8 cellular contexts compared by ENCODE assay signal in the genomic region with DNA sequence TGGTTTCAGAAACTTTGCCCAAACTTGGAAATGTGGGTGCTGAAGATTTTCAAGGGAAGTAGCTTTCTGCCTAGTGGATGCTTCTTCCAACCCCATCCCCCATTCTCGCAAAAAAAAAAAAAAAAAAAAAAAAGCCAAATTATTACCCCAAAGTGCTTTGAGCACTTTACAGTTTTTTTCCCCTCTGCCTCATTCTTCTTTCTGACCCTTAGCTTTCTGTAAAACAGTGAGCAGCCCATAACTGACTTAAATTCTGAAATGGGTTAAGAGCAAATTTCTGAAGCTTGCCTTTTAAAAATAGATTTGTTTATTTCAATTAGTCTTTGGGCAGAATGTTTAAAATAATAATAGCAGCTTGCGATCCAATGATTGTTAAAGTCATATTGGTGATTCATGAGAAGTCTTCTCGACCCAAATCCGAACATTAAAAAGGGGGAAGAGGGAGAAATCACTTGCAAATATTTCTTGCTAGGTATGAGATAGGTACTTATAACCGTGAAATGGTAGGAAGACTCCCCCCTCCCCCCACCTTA. TPM values are rescaled to one million over a fixed set of nuclear protein-coding genes. Genes with fewer than 3 reads are reported as not detected.
DNase-seq lines count a peak whose midpoint lies in the region; TF ChIP-seq lines count a peak whose summit lies in the region.

No MANE protein-coding gene starts in this region.

- H3K4me1 Mint-ChIP-seq in activated T-helper 1 cell treated with anti-CD3 and anti-CD28 coated beads, Interleukin-12 subunit alpha, Interleukin-12 subunit beta, Interleukin-2, Interleukin-4 antibody, amounts not matched to agents 30 ng/mL and 10 ng/mL and 1 ng/mL, durations not matched to agents 14 hours and 24 hours and 36 hours (ENCODE audit: low read depth) = peaks cover 46% of the 10 kb centered on the region

- H3K4me3 Mint-ChIP-seq in activated T-helper 1 cell treated with anti-CD3 and anti-CD28 coated beads, Interleukin-12 subunit alpha, Interleukin-12 subunit beta, Interleukin-2, Interleukin-4 antibody, amounts not matched to agents 30 ng/mL and 10 ng/mL and 1 ng/mL, durations not matched to agents 14 hours and 24 hours and 36 hours = peak overlapping the region; percentile 89

- no peak for TF ChIP-seq CTCF in stomach (IDR thresholded peaks at IDR 0.05)

- H3K27ac ChIP-seq in stomach = peak overlapping the region; percentile 42 to 87 (median 82)

- H3K4me1 ChIP-seq in stomach = peaks cover 14 to 42% (median 40%) of the 10 kb centered on the region in 4 donors

- H3K4me3 ChIP-seq in iPS-18c (ENCODE audit: insufficient read depth, low read depth, low read length) (peak overlapping the region; percentile 65), stomach (peak overlapping the region; percentile 66 to 91 (median 84))

- intact Hi-C loops in activated T-helper 1 cell treated with anti-CD3 and anti-CD28 coated beads, Interleukin-12 subunit alpha, Interleukin-12 subunit beta, Interleukin-2, Interleukin-4 antibody, amounts not matched to agents 30 ng/mL and 10 ng/mL and 1 ng/mL, durations not matched to agents 14 hours and 24 hours and 36 hours (cut with micrococcal nuclease) = loop anchor here (5.0 to 10.0 kb wide), 4 partner anchors 296 to 1743 kb away; partner anchors contain the start of genes ARL15 and MCIDAS
- intact Hi-C loops in stomach (cut with DNase I; ENCODE audit: low total_unique reads) = loop anchor here (5.0 kb wide), 1 partner anchor 746 kb away; no protein-coding TSS in a partner anchor

- no peak for TF ChIP-seq POLR2A in stomach (IDR thresholded peaks at IDR 0.05)

- peaks cover 65% of the 10 kb centered on the region for H3K27me3 Mint-ChIP-seq in activated T-helper 1 cell treated with anti-CD3 and anti-CD28 coated beads, Interleukin-12 subunit alpha, Interleukin-12 subunit beta, Interleukin-2, Interleukin-4 antibody, amounts not matched to agents 30 ng/mL and 10 ng/mL and 1 ng/mL, durations not matched to agents 14 hours and 24 hours and 36 hours (ENCODE audit: insufficient read depth)

- 4 to 12% (median 9%) methylated on average over 5 of the region's 5 CpGs for WGBS in stomach, 5 donors

- H3K27me3 ChIP-seq in stomach = peaks cover 0 to 26% (median 0%) of the 10 kb centered on the region in 3 donors

- peaks cover 2% of the 10 kb centered on the region for H3K9me3 ChIP-seq in iPS-18c (ENCODE audit: control insufficient read depth, insufficient read depth, low read length)
- no peaks in the 10 kb centered on the region for H3K9me3 ChIP-seq in stomach

- H3K27ac Mint-ChIP-seq in activated T-helper 1 cell treated with anti-CD3 and anti-CD28 coated beads, Interleukin-12 subunit alpha, Interleukin-12 subunit beta, Interleukin-2, Interleukin-4 antibody, amounts not matched to agents 30 ng/mL and 10 ng/mL and 1 ng/mL, durations not matched to agents 14 hours and 24 hours and 36 hours = no peak overlapping the region

- H3K36me3 ChIP-seq in stomach = peaks cover 0 to 5% (median 2%) of the 10 kb centered on the region in 4 donors

- H3K9me3 Mint-ChIP-seq in activated T-helper 1 cell treated with anti-CD3 and anti-CD28 coated beads, Interleukin-12 subunit alpha, Interleukin-12 subunit beta, Interleukin-2, Interleukin-4 antibody, amounts not matched to agents 30 ng/mL and 10 ng/mL and 1 ng/mL, durations not matched to agents 14 hours and 24 hours and 36 hours = no peaks in the 10 kb centered on the region

- peaks cover 3% of the 10 kb centered on the region for H3K36me3 Mint-ChIP-seq in activated T-helper 1 cell treated with anti-CD3 and anti-CD28 coated beads, Interleukin-12 subunit alpha, Interleukin-12 subunit beta, Interleukin-2, Interleukin-4 antibody, amounts not matched to agents 30 ng/mL and 10 ng/mL and 1 ng/mL, durations not matched to agents 14 hours and 24 hours and 36 hours (ENCODE audit: low read depth)

- DNase-seq in NCI-H1105 treated with DMSO at 0.1 percent for 48 hours (lab: John Stamatoyannopoulos, UW) = peak; percentile 15
- DNase-seq in NCI-H1105 (lab: John Stamatoyannopoulos, UW) = no peak
- no peak for DNase-seq in activated T-helper 1 cell treated with anti-CD3 and anti-CD28 coated beads, Interleukin-12 subunit alpha, Interleukin-12 subunit beta, Interleukin-2, Interleukin-4 antibody, amounts not matched to agents 30 ng/mL and 10 ng/mL and 1 ng/mL, durations not matched to agents 14 hours and 24 hours and 36 hours (ENCODE audit: low spot score)
- DNase-seq in stomach = no peak
- DNase-seq in NCI-H2107 (lab: John Stamatoyannopoulos, UW) = no peak
- no peak for DNase-seq in HT-29 (ENCODE audit: low spot score)
- no peak for DNase-seq in LoVo (ENCODE audit: low spot score)

- no peak for TF ChIP-seq EP300 in stomach (IDR thresholded peaks at IDR 0.05)

RNA-seq across cellular contexts. Expression of gene FST, which starts 1.0 kb away (rescaled TPM):
- total RNA-seq in activated T-helper 1 cell treated with anti-CD3 and anti-CD28 coated beads, Interleukin-12 subunit alpha, Interleukin-12 subunit beta, Interleukin-2, Interleukin-4 antibody, amounts not matched to agents 30 ng/mL and 10 ng/mL and 1 ng/mL, durations not matched to agents 14 hours and 24 hours and 36 hours = 0.17 and 0.31 TPM in 2 replicates
- total RNA-seq in stomach = 10 to 100 TPM in 2 of 5 donors, 1 to 10 TPM in 3; 1.8 to 16.8 (median 9.3) TPM
- polyA plus RNA-seq in stomach = 1 to 10 TPM; 4.1 to 9.6 (median 7.0) TPM
- total RNA-seq in HT-29 (2014; rRNA removed; shearing (Covaris generic)) = not detected in 2 replicates
